Comparison of ENCODE assay signal across 20 cellular contexts in the genomic region with DNA sequence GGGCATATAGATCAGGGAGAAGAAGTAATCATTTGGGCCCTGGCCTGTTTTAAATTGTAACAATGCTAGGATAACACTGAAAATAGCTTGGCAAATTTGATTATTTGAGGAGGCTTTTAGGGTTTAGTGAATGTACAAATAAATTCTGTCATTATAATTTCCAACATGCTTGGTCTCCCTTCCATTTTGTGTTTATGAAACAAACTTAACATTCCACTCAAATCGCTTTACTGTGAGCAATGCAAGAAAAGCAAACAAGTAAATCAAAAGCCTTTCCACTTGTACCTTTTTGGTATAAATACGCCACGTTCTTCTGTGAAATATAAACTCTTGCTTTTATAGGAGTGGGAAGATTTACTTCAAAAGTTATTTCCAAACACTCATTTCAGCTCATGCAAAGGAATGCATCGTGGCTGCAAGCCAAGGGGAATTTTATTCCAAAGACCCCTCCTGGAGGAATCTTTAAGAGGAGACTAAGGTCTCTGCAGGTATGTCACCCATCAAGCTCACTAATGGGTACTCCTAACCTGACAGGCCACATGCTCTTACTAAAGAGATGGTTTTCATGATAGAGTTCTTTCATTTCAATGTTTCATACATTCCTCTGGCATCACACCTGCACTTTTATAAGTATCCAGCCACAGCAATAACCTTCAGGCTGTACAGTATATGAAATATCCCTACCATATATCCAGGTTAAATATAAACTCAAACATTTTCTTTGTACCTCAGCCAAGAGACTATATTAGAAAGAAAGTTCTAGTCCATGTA.
DNase-seq lines count a peak whose midpoint lies in the region; ATAC-seq and TF ChIP-seq lines count a peak whose summit lies in the region.
"Had no signal": no experiment of that assay in that cellular context is flagged by ENCODE, and none has a peak within 500 bp of the region (broad histone marks: within the 10 kb centered on the region; RNA-seq: fewer than 3 reads in every experiment).

No MANE protein-coding gene starts in this region.

- H3K27ac ChIP-seq in GM23338 (ENCODE audit: low read depth) (no peak overlapping the region), Panc1 (ENCODE audit: low read length) (peak overlapping the region; percentile 86), tibial artery (no peak overlapping the region)
- H3K27ac ChIP-seq: RWPE1, SJCRH30 had no signal

- H3K9me3 Mint-ChIP-seq in GM23338 (no peaks in the 10 kb centered on the region), nephron (no peaks in the 10 kb centered on the region)

- no TSS peak for BruUV-seq in Panc1 (replicated peaks; lab: Mats Ljungman, UMichigan)

- no peaks in the 10 kb centered on the region for H3K9me2 ChIP-seq in GM23338 (ENCODE audit: insufficient read depth)

- H3K79me2 ChIP-seq in GM23338 (replicated peaks; ENCODE audit: insufficient read depth) = no peaks in the 10 kb centered on the region

- CTCF ChIA-PET in Panc1 (lab: Charles Lee) = no interaction called here

- H3F3A ChIP-seq in GM23338 (replicated peaks; ENCODE audit: low read depth) = no peaks in the 10 kb centered on the region

- H2AFZ ChIP-seq in GM23338 = no peak overlapping the region

- POLR2A ChIA-PET in Panc1 (lab: Charles Lee) = no interaction called here

- H3K4me1 ChIP-seq in GM23338 (ENCODE audit: insufficient read depth) (peaks cover 13% of the 10 kb centered on the region), Panc1 (ENCODE audit: control insufficient read depth, insufficient read depth, low read length) (peaks cover 48% of the 10 kb centered on the region), tibial artery (peaks cover 0 to 48% (median 5%) of the 10 kb centered on the region in 4 donors)

- peaks cover 21% of the 10 kb centered on the region for H3K4me1 Mint-ChIP-seq in GM23338
- peaks cover 78% of the 10 kb centered on the region for H3K4me1 Mint-ChIP-seq in nephron

- H4K20me1 ChIP-seq in GM23338 (replicated peaks; ENCODE audit: insufficient read depth) = no peaks in the 10 kb centered on the region

- H3K4me3 Mint-ChIP-seq in GM23338 (no peak overlapping the region), nephron (no peak overlapping the region)

- ATAC-seq in GM23338 (0 out of 3 replicates have a peak, but pooled peaks have one; percentile 29), Panc1 (peak; percentile 12; the same call in 1 of the 2 replicates), GM18909 (IDR thresholded peaks at IDR 0.05; ENCODE audit: poor library complexity, unreplicated experiment) (no peak)
- ATAC-seq: HepG2, PC-3 had no signal

- intact Hi-C loops in Panc1 (cut with micrococcal nuclease; ENCODE audit: unreplicated experiment) (no loop called here), tibial artery (cut with DNase I; ENCODE audit: low total_unique reads) (no loop called here)

- H3K36me3 Mint-ChIP-seq in GM23338 (ENCODE audit: low read depth) (no peaks in the 10 kb centered on the region), nephron (ENCODE audit: low read depth) (peaks cover 9% of the 10 kb centered on the region)

- TF ChIP-seq CTCF in GM23338 (conservative IDR thresholded peaks at IDR 0.05; ENCODE audit: low read depth in 2 of 2) = no peak
- no peak for TF ChIP-seq CTCF in Panc1 (IDR thresholded peaks at IDR 0.05)
- no peak for TF ChIP-seq CTCF in nephron (IDR thresholded peaks at IDR 0.05; ENCODE audit: unreplicated experiment in 3 of 3)
- TF ChIP-seq CTCF in tibial artery (IDR thresholded peaks at IDR 0.05) = no peak

- H3K27ac Mint-ChIP-seq in GM23338 (no peak overlapping the region), nephron (peak overlapping the region; percentile 85 to 88 (median 86))

- H3K27me3 ChIP-seq in GM23338 (ENCODE audit: insufficient read depth) = no peaks in the 10 kb centered on the region
- no peaks in the 10 kb centered on the region for H3K27me3 ChIP-seq in Panc1 (ENCODE audit: control insufficient read depth, insufficient read depth, low read length)
- no peaks in the 10 kb centered on the region for H3K27me3 ChIP-seq in tibial artery
- H3K27me3 ChIP-seq: SJCRH30 had no signal

- H3K36me3 ChIP-seq in GM23338 (ENCODE audit: insufficient read depth) (no peaks in the 10 kb centered on the region), Panc1 (ENCODE audit: control insufficient read depth, insufficient read depth, low read length) (no peaks in the 10 kb centered on the region), tibial artery (no peaks in the 10 kb centered on the region)
- H3K36me3 ChIP-seq: SJCRH30 had no signal

- H3K27me3 Mint-ChIP-seq in GM23338 (ENCODE audit: insufficient read depth, low read depth, poor library complexity) (no peaks in the 10 kb centered on the region), nephron (ENCODE audit: low read depth) (no peaks in the 10 kb centered on the region)

- H3K4me2 ChIP-seq in GM23338 = no peak overlapping the region

- no peak overlapping the region for H3K4me3 ChIP-seq in GM23338
- H3K4me3 ChIP-seq in Panc1 (ENCODE audit: low read depth in 2 of 2, low read length in 2 of 2) = no peak overlapping the region
- H3K4me3 ChIP-seq in tibial artery = no peak overlapping the region
- H3K4me3 ChIP-seq: SJCRH30 had no signal

- no peak for DNase-seq in GM23338 (ENCODE audit: low spot score)
- no peak for DNase-seq in Panc1 (ENCODE audit: low read depth, low spot score)
- peak; percentile 43 for DNase-seq in iris pigment epithelial cell (ENCODE audit: low read depth)
- no peak for DNase-seq in tibial artery
- no peak for DNase-seq in inferior parietal cortex (ENCODE audit: extremely low spot score)
- DNase-seq: ACHN, C1 segment of cervical spinal cord, DMS79 treated with DMSO at 0.1 percent for 48 hours, KG1, NCI-H1048, NCI-H1436 treated with DMSO at 0.1 percent for 48 hours, NCI-H2029, NCI-H2171, NCI-H526, PC-3, SJCRH30 had no signal

- in situ Hi-C loops in Panc1 (cut with HindIII; ENCODE audit: low pct_unique_long_range_greater_than_20kb, low sequenced_read_pairs) = no loop called here

- H3K9me3 ChIP-seq in Panc1 (ENCODE audit: control insufficient read depth, insufficient read depth, low read depth, low read length) (no peaks in the 10 kb centered on the region), tibial artery (no peaks in the 10 kb centered on the region)
- H3K9me3 ChIP-seq: SJCRH30 had no signal

TF ChIP-seq in GM23338, 12 proteins besides CTCF, POLR2A, EP300 and RAD21 (continues in another document):
- TF ChIP-seq, protein P1, sequence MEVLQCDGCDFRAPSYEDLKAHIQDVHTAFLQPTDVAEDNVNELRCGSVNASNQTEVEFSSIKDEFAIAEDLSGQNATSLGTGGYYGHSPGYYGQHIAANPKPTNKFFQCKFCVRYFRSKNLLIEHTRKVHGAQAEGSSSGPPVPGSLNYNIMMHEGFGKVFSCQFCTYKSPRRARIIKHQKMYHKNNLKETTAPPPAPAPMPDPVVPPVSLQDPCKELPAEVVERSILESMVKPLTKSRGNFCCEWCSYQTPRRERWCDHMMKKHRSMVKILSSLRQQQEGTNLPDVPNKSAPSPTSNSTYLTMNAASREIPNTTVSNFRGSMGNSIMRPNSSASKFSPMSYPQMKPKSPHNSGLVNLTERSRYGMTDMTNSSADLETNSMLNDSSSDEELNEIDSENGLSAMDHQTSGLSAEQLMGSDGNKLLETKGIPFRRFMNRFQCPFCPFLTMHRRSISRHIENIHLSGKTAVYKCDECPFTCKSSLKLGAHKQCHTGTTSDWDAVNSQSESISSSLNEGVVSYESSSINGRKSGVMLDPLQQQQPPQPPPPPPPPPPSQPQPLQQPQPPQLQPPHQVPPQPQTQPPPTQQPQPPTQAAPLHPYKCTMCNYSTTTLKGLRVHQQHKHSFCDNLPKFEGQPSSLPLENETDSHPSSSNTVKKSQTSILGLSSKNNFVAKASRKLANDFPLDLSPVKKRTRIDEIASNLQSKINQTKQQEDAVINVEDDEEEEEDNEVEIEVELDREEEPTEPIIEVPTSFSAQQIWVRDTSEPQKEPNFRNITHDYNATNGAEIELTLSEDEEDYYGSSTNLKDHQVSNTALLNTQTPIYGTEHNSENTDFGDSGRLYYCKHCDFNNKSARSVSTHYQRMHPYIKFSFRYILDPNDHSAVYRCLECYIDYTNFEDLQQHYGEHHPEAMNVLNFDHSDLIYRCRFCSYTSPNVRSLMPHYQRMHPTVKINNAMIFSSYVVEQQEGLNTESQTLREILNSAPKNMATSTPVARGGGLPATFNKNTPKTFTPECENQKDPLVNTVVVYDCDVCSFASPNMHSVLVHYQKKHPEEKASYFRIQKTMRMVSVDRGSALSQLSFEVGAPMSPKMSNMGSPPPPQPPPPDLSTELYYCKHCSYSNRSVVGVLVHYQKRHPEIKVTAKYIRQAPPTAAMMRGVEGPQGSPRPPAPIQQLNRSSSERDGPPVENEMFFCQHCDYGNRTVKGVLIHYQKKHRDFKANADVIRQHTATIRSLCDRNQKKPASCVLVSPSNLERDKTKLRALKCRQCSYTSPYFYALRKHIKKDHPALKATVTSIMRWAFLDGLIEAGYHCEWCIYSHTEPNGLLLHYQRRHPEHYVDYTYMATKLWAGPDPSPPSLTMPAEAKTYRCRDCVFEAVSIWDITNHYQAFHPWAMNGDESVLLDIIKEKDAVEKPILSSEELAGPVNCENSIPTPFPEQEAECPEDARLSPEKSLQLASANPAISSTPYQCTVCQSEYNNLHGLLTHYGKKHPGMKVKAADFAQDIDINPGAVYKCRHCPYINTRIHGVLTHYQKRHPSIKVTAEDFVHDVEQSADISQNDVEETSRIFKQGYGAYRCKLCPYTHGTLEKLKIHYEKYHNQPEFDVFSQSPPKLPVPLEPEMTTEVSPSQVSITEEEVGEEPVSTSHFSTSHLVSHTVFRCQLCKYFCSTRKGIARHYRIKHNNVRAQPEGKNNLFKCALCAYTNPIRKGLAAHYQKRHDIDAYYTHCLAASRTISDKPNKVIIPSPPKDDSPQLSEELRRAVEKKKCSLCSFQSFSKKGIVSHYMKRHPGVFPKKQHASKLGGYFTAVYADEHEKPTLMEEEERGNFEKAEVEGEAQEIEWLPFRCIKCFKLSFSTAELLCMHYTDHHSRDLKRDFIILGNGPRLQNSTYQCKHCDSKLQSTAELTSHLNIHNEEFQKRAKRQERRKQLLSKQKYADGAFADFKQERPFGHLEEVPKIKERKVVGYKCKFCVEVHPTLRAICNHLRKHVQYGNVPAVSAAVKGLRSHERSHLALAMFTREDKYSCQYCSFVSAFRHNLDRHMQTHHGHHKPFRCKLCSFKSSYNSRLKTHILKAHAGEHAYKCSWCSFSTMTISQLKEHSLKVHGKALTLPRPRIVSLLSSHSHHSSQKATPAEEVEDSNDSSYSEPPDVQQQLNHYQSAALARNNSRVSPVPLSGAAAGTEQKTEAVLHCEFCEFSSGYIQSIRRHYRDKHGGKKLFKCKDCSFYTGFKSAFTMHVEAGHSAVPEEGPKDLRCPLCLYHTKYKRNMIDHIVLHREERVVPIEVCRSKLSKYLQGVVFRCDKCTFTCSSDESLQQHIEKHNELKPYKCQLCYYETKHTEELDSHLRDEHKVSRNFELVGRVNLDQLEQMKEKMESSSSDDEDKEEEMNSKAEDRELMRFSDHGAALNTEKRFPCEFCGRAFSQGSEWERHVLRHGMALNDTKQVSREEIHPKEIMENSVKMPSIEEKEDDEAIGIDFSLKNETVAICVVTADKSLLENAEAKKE (CRISPR knock-in tag; IDR thresholded peaks at IDR 0.05) = no peak
- TF ChIP-seq CREB1 (CRISPR knock-in tag; IDR thresholded peaks at IDR 0.05; ENCODE audit: low read depth) (no peak), EZH2 (IDR thresholded peaks at IDR 0.05; ENCODE audit: low read depth, unreplicated experiment) (no peak), POLR2AphosphoS5 (IDR thresholded peaks at IDR 0.05; ENCODE audit: low read depth) (no peak), JUNB (IDR thresholded peaks at IDR 0.05; ENCODE audit: unreplicated experiment) (no peak)
